ENCODE assay signal across 20 cellular contexts in genomic region chr10:75468612-75469011, GRCh38. TPM values are rescaled to one million over a fixed set of nuclear protein-coding genes. Genes with fewer than 3 reads are reported as not detected.
DNase-seq lines count a peak whose midpoint lies in the region; FAIRE-seq and TF ChIP-seq lines count a peak whose summit lies in the region.
"Had no signal": no experiment of that assay in that cellular context is flagged by ENCODE, and none has a peak within 500 bp of the region (broad histone marks: within the 10 kb centered on the region; RNA-seq: fewer than 3 reads in every experiment).

No MANE protein-coding gene starts in this region.

- dilution Hi-C loops in keratinocyte (cut with MboI; ENCODE audit: extremely low pct_ligation_motif_present, low sequenced_read_pairs): no loop called here

- H3K9me3 Mint-ChIP-seq in brain (peaks cover 0 to 10% (median 3%) of the 10 kb centered on the region in 5 experiments), progenitor cell of endocrine pancreas (ENCODE audit: low read depth) (no peaks in the 10 kb centered on the region)
- H3K9me3 Mint-ChIP-seq in activated T-helper 2 cell treated with anti-CD3 and anti-CD28 coated beads, Interferon-gamma antibody, Interleukin-2, Interleukin-4, amounts not matched to agents 10 μg/mL and 5 μg/mL and 100 μg/mL, durations not matched to agents 14 hours and 24 hours and 36 hours: no peaks in the 10 kb centered on the region
- H3K9me3 Mint-ChIP-seq: natural killer cell treated with Interleukin-12 subunit alpha and Interleukin-12 subunit beta and Interleukin-15 and Interleukin-18, amount 100 ng/mL, for 72 hours had no signal

- H3K4me1 ChIP-seq in keratinocyte (ENCODE audit: control insufficient read depth, extremely low read depth, insufficient read depth, low read length): peaks cover 30% of the 10 kb centered on the region
- peaks cover 15 to 17% of the 10 kb centered on the region in 2 donors for H3K4me1 ChIP-seq in uterus

- intact Hi-C loops in uterus (cut with DNase I; ENCODE audit: low total_unique reads): no loop called here
- intact Hi-C loops in activated T-helper 2 cell treated with anti-CD3 and anti-CD28 coated beads, Interferon-gamma antibody, Interleukin-2, Interleukin-4, amounts not matched to agents 10 μg/mL and 5 μg/mL and 100 μg/mL, durations not matched to agents 14 hours and 24 hours and 36 hours (cut with micrococcal nuclease): no loop called here

- H3K36me3 ChIP-seq in keratinocyte (ENCODE audit: control insufficient read depth in 2 of 2, extremely low read depth in 1 of 2, insufficient read depth in 2 of 2, low read length in 2 of 2): no peaks in the 10 kb centered on the region
- H3K36me3 ChIP-seq in uterus: no peaks in the 10 kb centered on the region
- H3K36me3 ChIP-seq: Peyer's patch had no signal

- no peak overlapping the region for H3K9ac ChIP-seq in keratinocyte (ENCODE audit: control insufficient read depth, extremely low read depth, insufficient read depth, low read length)

- no peak for TF ChIP-seq POLR2A in NB4 (IDR thresholded peaks at IDR 0.05; ENCODE audit: extremely low read depth, insufficient read length)
- no peak for TF ChIP-seq POLR2A in uterus (IDR thresholded peaks at IDR 0.05)

- H3K27ac ChIP-seq in keratinocyte (ENCODE audit: control insufficient read depth, insufficient read depth, low read length) (no peak overlapping the region), uterus (peak overlapping the region; percentile 60 to 66)

- H4K20me1 ChIP-seq in keratinocyte (ENCODE audit: control insufficient read depth, extremely low read depth, insufficient read depth, low read length): no peaks in the 10 kb centered on the region

- peak overlapping the region; percentile 57 for H3K4me2 ChIP-seq in keratinocyte (ENCODE audit: control insufficient read depth, extremely low read depth, insufficient read depth, low read depth, low read length)

- no peaks in the 10 kb centered on the region for H3K9me3 ChIP-seq in keratinocyte (ENCODE audit: control insufficient read depth, low read depth, low read length)
- no peaks in the 10 kb centered on the region for H3K9me3 ChIP-seq in uterus
- H3K9me3 ChIP-seq: Peyer's patch, testis had no signal

- H3K27ac Mint-ChIP-seq in brain (peak overlapping the region in 4 of 5 experiments; percentile 78 to 99 (median 84)), progenitor cell of endocrine pancreas (no peak overlapping the region)
- no peak overlapping the region for H3K27ac Mint-ChIP-seq in activated T-helper 2 cell treated with anti-CD3 and anti-CD28 coated beads, Interferon-gamma antibody, Interleukin-2, Interleukin-4, amounts not matched to agents 10 μg/mL and 5 μg/mL and 100 μg/mL, durations not matched to agents 14 hours and 24 hours and 36 hours
- H3K27ac Mint-ChIP-seq: B cell; natural killer cell treated with Interleukin-12 subunit alpha and Interleukin-12 subunit beta and Interleukin-15 and Interleukin-18, amount 100 ng/mL, for 72 hours had no signal

- no peaks in the 10 kb centered on the region for H3K79me2 ChIP-seq in keratinocyte (ENCODE audit: control insufficient read depth, insufficient read depth, low read length)

- H2AFZ ChIP-seq in keratinocyte (ENCODE audit: control insufficient read depth, low read length): no peak overlapping the region

- no peaks in the 10 kb centered on the region for H3K9me1 ChIP-seq in keratinocyte (ENCODE audit: control insufficient read depth, extremely low read depth, insufficient read depth, low read length)

- FAIRE-seq in keratinocyte (lab: Jason Lieb, UNC): no peak

- H3K4me3 Mint-ChIP-seq in brain (no peak overlapping the region), progenitor cell of endocrine pancreas (ENCODE audit: low read depth) (no peak overlapping the region)
- H3K4me3 Mint-ChIP-seq in activated T-helper 2 cell treated with anti-CD3 and anti-CD28 coated beads, Interferon-gamma antibody, Interleukin-2, Interleukin-4, amounts not matched to agents 10 μg/mL and 5 μg/mL and 100 μg/mL, durations not matched to agents 14 hours and 24 hours and 36 hours (ENCODE audit: low read depth): no peak overlapping the region
- H3K4me3 Mint-ChIP-seq: B cell; natural killer cell treated with Interleukin-12 subunit alpha and Interleukin-12 subunit beta and Interleukin-15 and Interleukin-18, amount 100 ng/mL, for 72 hours had no signal

- peak; percentile 25 for DNase-seq in NB4 (ENCODE audit: low read depth)
- DNase-seq in keratinocyte (ENCODE audit: low read depth, low spot score): no peak
- DNase-seq in uterus: peak; percentile 51 to 55
- no peak for DNase-seq in activated T-helper 2 cell treated with anti-CD3 and anti-CD28 coated beads, Interferon-gamma antibody, Interleukin-2, Interleukin-4, amounts not matched to agents 10 μg/mL and 5 μg/mL and 100 μg/mL, durations not matched to agents 14 hours and 24 hours and 36 hours (ENCODE audit: low spot score)
- DNase-seq in progenitor cell of endocrine pancreas (ENCODE audit: low spot score, unreplicated experiment): no peak
- DNase-seq in activated gamma-delta T cell (lab: John Stamatoyannopoulos, UW): no peak
- DNase-seq: activated CD4-positive, alpha-beta T cell treated with anti-CD3 and anti-CD28 coated beads for 4 hours; activated effector memory CD4-positive, alpha-beta T cell treated with Interleukin-2 at 50 U/mL for 16 hours; amygdala; cerebellar nuclear complex; COR-L47; hippocampal formation; MM.1S; NCI-H2029; Peyer's patch; stimulated activated CD4-positive, alpha-beta T cell treated with anti-CD3 and anti-CD28 coated beads, Interleukin-15, amount 100 ng/mL, for 24 hours had no signal

- H3K27me3 Mint-ChIP-seq in brain (peaks cover 55% of the 10 kb centered on the region), progenitor cell of endocrine pancreas (peaks cover 42% of the 10 kb centered on the region)
- H3K27me3 Mint-ChIP-seq in activated T-helper 2 cell treated with anti-CD3 and anti-CD28 coated beads, Interferon-gamma antibody, Interleukin-2, Interleukin-4, amounts not matched to agents 10 μg/mL and 5 μg/mL and 100 μg/mL, durations not matched to agents 14 hours and 24 hours and 36 hours (ENCODE audit: low read depth): no peaks in the 10 kb centered on the region

- H3K36me3 Mint-ChIP-seq in brain: no peaks in the 10 kb centered on the region
- H3K36me3 Mint-ChIP-seq in activated T-helper 2 cell treated with anti-CD3 and anti-CD28 coated beads, Interferon-gamma antibody, Interleukin-2, Interleukin-4, amounts not matched to agents 10 μg/mL and 5 μg/mL and 100 μg/mL, durations not matched to agents 14 hours and 24 hours and 36 hours (ENCODE audit: low read depth): no peaks in the 10 kb centered on the region
- no peaks in the 10 kb centered on the region for H3K36me3 Mint-ChIP-seq in progenitor cell of endocrine pancreas (ENCODE audit: insufficient read depth)
- H3K36me3 Mint-ChIP-seq: natural killer cell treated with Interleukin-12 subunit alpha and Interleukin-12 subunit beta and Interleukin-15 and Interleukin-18, amount 100 ng/mL, for 72 hours had no signal

- no peak overlapping the region for H3K4me3 ChIP-seq in NB4 (ENCODE audit: low read depth, low read length)
- no peak overlapping the region for H3K4me3 ChIP-seq in keratinocyte (ENCODE audit: control insufficient read depth in 2 of 3, extremely low read depth in 1 of 3, insufficient read depth in 2 of 3, low read depth in 1 of 3, low read length in 3 of 3)
- H3K4me3 ChIP-seq in uterus: no peak overlapping the region
- H3K4me3 ChIP-seq: Peyer's patch, testis had no signal

- H3K4me1 Mint-ChIP-seq in brain (peaks cover 42% of the 10 kb centered on the region), progenitor cell of endocrine pancreas (ENCODE audit: low read depth) (peaks cover 12% of the 10 kb centered on the region)
- H3K4me1 Mint-ChIP-seq in activated T-helper 2 cell treated with anti-CD3 and anti-CD28 coated beads, Interferon-gamma antibody, Interleukin-2, Interleukin-4, amounts not matched to agents 10 μg/mL and 5 μg/mL and 100 μg/mL, durations not matched to agents 14 hours and 24 hours and 36 hours (ENCODE audit: low read depth): no peaks in the 10 kb centered on the region
- H3K4me1 Mint-ChIP-seq: B cell had no signal

- TF ChIP-seq CTCF in NB4 (IDR thresholded peaks at IDR 0.05; ENCODE audit: low read depth, low read length) (no peak), brain (conservative IDR thresholded peaks at IDR 0.05) (no peak), keratinocyte (optimal IDR thresholded peaks at IDR 0.05 in 1 of 3, IDR thresholded peaks at IDR 0.05 in 1 of 3, conservative IDR thresholded peaks at IDR 0.05 in 1 of 3; ENCODE audit: extremely low read depth in 1 of 3, insufficient read depth in 2 of 3, low read length in 3 of 3) (no peak), uterus (IDR thresholded peaks at IDR 0.05) (no peak), progenitor cell of endocrine pancreas (IDR thresholded peaks at IDR 0.05; ENCODE audit: unreplicated experiment) (no peak)

- H3K27me3 ChIP-seq in keratinocyte (ENCODE audit: control insufficient read depth, extremely low read depth, insufficient read depth, low read length) (no peaks in the 10 kb centered on the region), uterus (no peaks in the 10 kb centered on the region)
- H3K27me3 ChIP-seq: Peyer's patch, testis had no signal

RNA-seq across cellular contexts. Expression of gene LRMDA, which starts 37.2 kb away (rescaled TPM):
- polyA plus RNA-seq in brain (ENCODE audit: insufficient read depth, low read depth, low replicate concordance): 8.3 TPM
- polyA plus RNA-seq in keratinocyte: 0.46 TPM in 1 of 3 replicates, not detected in the others
- not detected for polyA plus RNA-seq in keratinocyte (2011; ENCODE audit: low read depth)
- 0.32 TPM in 1 of 2 replicates, not detected in the other for polyA plus RNA-seq in keratinocyte (2011; cell fraction: cytosol; rRNA removed)
- polyA plus RNA-seq in keratinocyte (2011; cell fraction: nucleus; rRNA removed): 0.60 TPM in 1 of 2 replicates, not detected in the other
- not detected in 2 replicates for polyA plus RNA-seq in keratinocyte (2012; ENCODE audit: low replicate concordance)
- polyA minus RNA-seq in keratinocyte: 1.0 TPM in 1 of 3 replicates, not detected in the others
- polyA minus RNA-seq in keratinocyte (2011; cell fraction: cytosol; rRNA and poly(A)+ RNA removed): not detected
- 2.6 TPM in 1 of 2 replicates, not detected in the other for polyA minus RNA-seq in keratinocyte (2011; cell fraction: nucleus; rRNA and poly(A)+ RNA removed)
- 10 to 100 TPM in 1 of 4 donors, 1 to 10 TPM in 3; 1.5 to 15.7 (median 4.6) TPM for total RNA-seq in uterus
- total RNA-seq in activated T-helper 2 cell treated with anti-CD3 and anti-CD28 coated beads, Interferon-gamma antibody, Interleukin-2, Interleukin-4, amounts not matched to agents 10 μg/mL and 5 μg/mL and 100 μg/mL, durations not matched to agents 14 hours and 24 hours and 36 hours: not detected in 2 replicates
- 6.5 and 9.7 TPM in 2 replicates for total RNA-seq in progenitor cell of endocrine pancreas
- total RNA-seq: B cell had no signal

Comparison
In these comparisons a context has a peak if more than half of its experiments do, and no peak if none do; other contexts are left out.
1. DNase-seq: peak in NB4 (single experiment) and uterus (2 of 2); none in keratinocyte (single experiment), activated T-helper 2 cell treated with anti-CD3 and anti-CD28 coated beads, Interferon-gamma antibody, Interleukin-2, Interleukin-4, amounts not matched to agents 10 μg/mL and 5 μg/mL and 100 μg/mL, durations not matched to agents 14 hours and 24 hours and 36 hours (single experiment), progenitor cell of endocrine pancreas (single experiment) and activated gamma-delta T cell (single experiment).
2. H3K27ac Mint-ChIP-seq: peak in brain (4 of 5); none in activated T-helper 2 cell treated with anti-CD3 and anti-CD28 coated beads, Interferon-gamma antibody, Interleukin-2, Interleukin-4, amounts not matched to agents 10 μg/mL and 5 μg/mL and 100 μg/mL, durations not matched to agents 14 hours and 24 hours and 36 hours (single experiment) and progenitor cell of endocrine pancreas (single experiment).